ENCODE assay signal across 1 cellular context in genomic region chrX:71532753-71533425, GRCh38.
A peak's percentile ranks its signal among the peaks of the same experiment; 100 is the strongest.
TF ChIP-seq lines count a peak whose summit lies in the region.

Gene OGT, plus strand, starts transcription at chrX:71533104. Its CDS starts 196 bp downstream, at chrX:71533300.

TF ChIP-seq in HEK293, 187 proteins besides CTCF, POLR2A, EP300 and RAD21 (continued from another document and continues in another):
- TF ChIP-seq KLF17 (tag by site-specific recombination; IDR thresholded peaks at IDR 0.05) (peak; percentile 89), ZNF558 (tag by site-specific recombination; IDR thresholded peaks at IDR 0.05) (peak; percentile 73), ZBTB11 (tag by site-specific recombination; conservative IDR thresholded peaks at IDR 0.05; ENCODE audit: low read depth) (peak; percentile 94), ZNF510 (tag by site-specific recombination; IDR thresholded peaks at IDR 0.05; ENCODE audit: insufficient replicate concordance) (no peak), ZNF280D (tag by site-specific recombination; IDR thresholded peaks at IDR 0.05) (peak; percentile 86; the same call in 1 of the 2 replicates), ZBTB20 (tag by site-specific recombination; IDR thresholded peaks at IDR 0.05) (peak; percentile 56), INSM2 (tag by site-specific recombination; IDR thresholded peaks at IDR 0.05) (peak; percentile 92), OSR2 (tag by site-specific recombination; IDR thresholded peaks at IDR 0.05) (peak; percentile 32; the same call in 1 of the 2 replicates), ZNF398 (tag by site-specific recombination; IDR thresholded peaks at IDR 0.05) (peak; percentile 27; the same call in 1 of the 2 replicates), BCL11A (tag by site-specific recombination; IDR thresholded peaks at IDR 0.05; ENCODE audit: low read depth) (peak; percentile 76), IKZF3 (tag by site-specific recombination; IDR thresholded peaks at IDR 0.05) (peak; percentile 61), ZBTB26 (tag by site-specific recombination; optimal IDR thresholded peaks at IDR 0.05) (peak; percentile 57), ZNF132 (tag by site-specific recombination; IDR thresholded peaks at IDR 0.05; ENCODE audit: borderline replicate concordance) (no peak), ZNF174 (tag by site-specific recombination; IDR thresholded peaks at IDR 0.05) (no peak), ZNF501 (tag by site-specific recombination; IDR thresholded peaks at IDR 0.05) (peak; percentile 86), KLF7 (tag by site-specific recombination; IDR thresholded peaks at IDR 0.05; ENCODE audit: borderline replicate concordance) (peak; percentile 86; the same call in 1 of the 2 replicates), ZNF600 (tag by site-specific recombination; IDR thresholded peaks at IDR 0.05) (peak; percentile 49), SP7 (tag by site-specific recombination; IDR thresholded peaks at IDR 0.05) (peak; percentile 92), ZNF266 (tag by site-specific recombination; IDR thresholded peaks at IDR 0.05; ENCODE audit: low read depth) (no peak), ZIC2 (tag by site-specific recombination; IDR thresholded peaks at IDR 0.05) (no peak), HOXC10 (CRISPR knock-in tag; IDR thresholded peaks at IDR 0.05) (peak; percentile 92; the same call in 1 of the 2 replicates), ZNF146 (tag by site-specific recombination; IDR thresholded peaks at IDR 0.05) (peak; percentile 94), ZBTB8A (tag by site-specific recombination; IDR thresholded peaks at IDR 0.05) (peak; percentile 95), ZNF580 (tag by site-specific recombination; IDR thresholded peaks at IDR 0.05) (peak; percentile 88), KLF10 (tag by site-specific recombination; IDR thresholded peaks at IDR 0.05) (peak; percentile 37; the same call in 1 of the 2 replicates), ZNF184 (tag by site-specific recombination; IDR thresholded peaks at IDR 0.05) (0 out of 2 replicates have a peak, but pooled peaks have one; percentile 74), PRDM10 (tag by site-specific recombination; IDR thresholded peaks at IDR 0.05) (peak; percentile 89), ZNF76 (tag by site-specific recombination; IDR thresholded peaks at IDR 0.05; ENCODE audit: borderline replicate concordance, low read depth) (peak; percentile 74), ZBTB6 (tag by site-specific recombination; IDR thresholded peaks at IDR 0.05) (peak; percentile 60), ZNF391 (tag by site-specific recombination; IDR thresholded peaks at IDR 0.05; ENCODE audit: borderline replicate concordance, low read depth) (peak; percentile 95; the same call in 1 of the 2 replicates), ZNF664 (tag by site-specific recombination; IDR thresholded peaks at IDR 0.05) (peak; percentile 83), ZXDB (tag by site-specific recombination; IDR thresholded peaks at IDR 0.05) (peak; percentile 92), ZNF639 (tag by site-specific recombination; IDR thresholded peaks at IDR 0.05) (peak; percentile 93), ZNF433 (tag by site-specific recombination; IDR thresholded peaks at IDR 0.05; ENCODE audit: low read depth) (no peak), ZNF776 (tag by site-specific recombination; IDR thresholded peaks at IDR 0.05; ENCODE audit: borderline replicate concordance) (no peak), ZNF292 (tag by site-specific recombination; IDR thresholded peaks at IDR 0.05; ENCODE audit: borderline replicate concordance, low read depth) (no peak), ZSCAN18 (tag by site-specific recombination; IDR thresholded peaks at IDR 0.05) (0 out of 2 replicates have a peak, but pooled peaks have one; percentile 71)
